Comparison of ENCODE assay signal across 28 cellular contexts in the genomic region with DNA sequence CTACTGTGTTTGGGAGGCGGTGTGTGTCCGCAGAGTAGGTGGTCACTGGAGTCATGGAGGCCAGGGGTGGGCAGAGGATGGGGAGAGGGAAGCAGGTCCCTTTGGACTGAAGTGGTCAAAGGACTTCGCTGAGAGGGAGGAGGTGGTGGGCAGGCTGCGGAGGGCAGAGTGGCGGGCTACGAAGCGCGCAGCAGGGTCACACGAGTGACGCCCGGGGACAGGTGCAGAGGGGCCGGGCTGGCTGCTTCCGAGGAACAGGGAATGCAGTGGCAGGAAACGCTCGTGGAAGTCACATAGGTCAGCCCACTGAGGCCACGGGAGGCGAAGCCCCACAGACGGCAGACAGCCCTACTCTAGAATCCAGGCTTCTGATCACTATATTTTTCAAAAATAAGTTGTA.
"Had no signal": no experiment of that assay in that cellular context is flagged by ENCODE, and none has a peak within 500 bp of the region (broad histone marks: within the 10 kb centered on the region; RNA-seq: fewer than 3 reads in every experiment).

No MANE protein-coding gene starts in this region.

- H3K27ac ChIP-seq: gastroesophageal sphincter, hepatocyte, skin epidermis, tibial artery had no signal

- H3K4me1 Mint-ChIP-seq: activated CD4-positive, alpha-beta T cell treated with anti-CD3 and anti-CD28 coated beads, Interleukin-2, amount 10 ng/mL, durations not matched to agents 24 days and 14 days; activated CD8-positive, alpha-beta memory T cell treated with anti-CD3 and anti-CD28 coated beads, Interleukin-2, amount 10 ng/mL, durations not matched to agents 7 days and 5 days; stimulated activated memory B cell treated with anti-CD40 and anti-IgM and Interleukin-4, amounts not matched to agents 10 μg/mL and 1 μg/mL and 100 μg/mL, for 72 hours; stimulated activated naive CD8-positive, alpha-beta T cell treated with anti-CD3 and anti-CD28 coated beads, Interleukin-15, amount 100 ng/mL, for 72 hours had no signal

- H3K9me3 Mint-ChIP-seq: activated CD4-positive, alpha-beta memory T cell treated with anti-CD3 and anti-CD28 coated beads for 36 hours; activated CD4-positive, alpha-beta T cell treated with anti-CD3 and anti-CD28 coated beads, Interleukin-2, amount 10 ng/mL, durations not matched to agents 24 days and 14 days; activated naive CD4-positive, alpha-beta T cell treated with anti-CD3 and anti-CD28 coated beads, Interleukin-2, amount 50 U/mL, for 72 hours; stimulated activated naive CD8-positive, alpha-beta T cell treated with anti-CD3 and anti-CD28 coated beads, Interleukin-15, amount 100 ng/mL, for 72 hours had no signal

- ATAC-seq: activated CD8-positive, alpha-beta memory T cell treated with anti-CD3 and anti-CD28 coated beads, Interleukin-2, amount 10 ng/mL, durations not matched to agents 7 days and 5 days; activated naive CD4-positive, alpha-beta T cell treated with anti-CD3 and anti-CD28 coated beads, Interleukin-2, amount 50 U/mL, for 72 hours; activated T-cell treated with anti-CD3 and anti-CD28 coated beads, Interleukin-2, amount 50 U/mL, for 72 hours; gastroesophageal sphincter; left ventricle myocardium superior; sciatic nerve; stimulated activated memory B cell treated with anti-CD40 and anti-IgM and Interleukin-4, amounts not matched to agents 10 μg/mL and 1 μg/mL and 100 μg/mL, for 72 hours; stimulated activated naive CD8-positive, alpha-beta T cell treated with anti-CD3 and anti-CD28 coated beads, Interleukin-15, amount 100 ng/mL, for 72 hours had no signal

- H3K27ac Mint-ChIP-seq: activated CD4-positive, alpha-beta memory T cell treated with anti-CD3 and anti-CD28 coated beads for 36 hours; activated CD4-positive, alpha-beta T cell treated with anti-CD3 and anti-CD28 coated beads, Interleukin-2, amount 10 ng/mL, durations not matched to agents 24 days and 14 days; activated CD8-positive, alpha-beta memory T cell treated with anti-CD3 and anti-CD28 coated beads, Interleukin-2, amount 10 ng/mL, durations not matched to agents 7 days and 5 days; activated T-cell treated with anti-CD3 and anti-CD28 coated beads, Interleukin-2, amount 50 U/mL, for 72 hours; mesothelial cell of epicardium; stimulated activated memory B cell treated with anti-CD40 and anti-IgM and Interleukin-4, amounts not matched to agents 10 μg/mL and 1 μg/mL and 100 μg/mL, for 72 hours had no signal

- H3K4me3 Mint-ChIP-seq: activated CD4-positive, alpha-beta memory T cell treated with anti-CD3 and anti-CD28 coated beads for 36 hours; activated CD4-positive, alpha-beta T cell treated with anti-CD3 and anti-CD28 coated beads, Interleukin-2, amount 10 ng/mL, durations not matched to agents 24 days and 14 days; activated CD8-positive, alpha-beta memory T cell treated with anti-CD3 and anti-CD28 coated beads, Interleukin-2, amount 10 ng/mL, durations not matched to agents 7 days and 5 days; activated T-cell treated with anti-CD3 and anti-CD28 coated beads, Interleukin-2, amount 50 U/mL, for 72 hours; mesothelial cell of epicardium; naive B cell; stimulated activated memory B cell treated with anti-CD40 and anti-IgM and Interleukin-4, amounts not matched to agents 10 μg/mL and 1 μg/mL and 100 μg/mL, for 72 hours; stimulated activated naive CD8-positive, alpha-beta T cell treated with anti-CD3 and anti-CD28 coated beads, Interleukin-15, amount 100 ng/mL, for 72 hours had no signal

- H3K4me3 ChIP-seq: gastroesophageal sphincter, hepatocyte, skin epidermis, tibial artery had no signal

- H3K27me3 Mint-ChIP-seq: activated CD4-positive, alpha-beta memory T cell treated with anti-CD3 and anti-CD28 coated beads for 36 hours; activated CD4-positive, alpha-beta T cell treated with anti-CD3 and anti-CD28 coated beads, Interleukin-2, amount 10 ng/mL, durations not matched to agents 24 days and 14 days; activated CD8-positive, alpha-beta memory T cell treated with anti-CD3 and anti-CD28 coated beads, Interleukin-2, amount 10 ng/mL, durations not matched to agents 7 days and 5 days; naive B cell; stimulated activated memory B cell treated with anti-CD40 and anti-IgM and Interleukin-4, amounts not matched to agents 10 μg/mL and 1 μg/mL and 100 μg/mL, for 72 hours; stimulated activated naive CD8-positive, alpha-beta T cell treated with anti-CD3 and anti-CD28 coated beads, Interleukin-15, amount 100 ng/mL, for 72 hours had no signal

- H3K27me3 ChIP-seq: hepatocyte, tibial artery had no signal

- FAIRE-seq: bronchial epithelial cell, colon had no signal

- DNase-seq: activated CD4-positive, alpha-beta memory T cell treated with anti-CD3 and anti-CD28 coated beads for 36 hours; activated CD4-positive, alpha-beta T cell treated with anti-CD3 and anti-CD28 coated beads, Interleukin-2, amount 10 ng/mL, durations not matched to agents 24 days and 14 days; activated CD4-positive, CD25-positive, alpha-beta regulatory T cell treated with anti-CD3 and anti-CD28 coated beads, Interleukin-2, amount 50 U/mL, for 72 hours; activated CD8-positive, alpha-beta memory T cell treated with anti-CD3 and anti-CD28 coated beads, Interleukin-2, amount 10 ng/mL, durations not matched to agents 7 days and 5 days; activated naive CD4-positive, alpha-beta T cell; activated T-cell treated with anti-CD3 and anti-CD28 coated beads for 4 hours; activated T-cell treated with anti-CD3 and anti-CD28 coated beads, Interleukin-2, amount 50 U/mL, for 72 hours; anterior cingulate cortex; dermis blood vessel endothelial cell; effector CD8-positive, alpha-beta T cell; islet precursor cell; left ventricle myocardium superior; naive B cell; occipital lobe; stimulated activated CD4-positive, alpha-beta T cell treated with anti-CD3 and anti-CD28 coated beads, Interleukin-12 subunit alpha, Interleukin-12 subunit beta, amount 100 ng/mL, for 4 hours; stimulated activated CD4-positive, alpha-beta T cell treated with anti-CD3 and anti-CD28 coated beads, Interleukin-4, amount 100 ng/mL, for 1 hour; stimulated activated naive CD8-positive, alpha-beta T cell treated with anti-CD3 and anti-CD28 coated beads, Interleukin-15, amount 100 ng/mL, for 72 hours; T-helper 2 cell; tibial artery had no signal

- H3K4me1 ChIP-seq: gastroesophageal sphincter, tibial artery had no signal

- H2AFZ ChIP-seq: hepatocyte had no signal

- H3K9me3 ChIP-seq: gastroesophageal sphincter, tibial artery had no signal

- H3K36me3 ChIP-seq: gastroesophageal sphincter, tibial artery had no signal

- H3K36me3 Mint-ChIP-seq: activated CD4-positive, alpha-beta memory T cell treated with anti-CD3 and anti-CD28 coated beads for 36 hours; activated CD8-positive, alpha-beta memory T cell treated with anti-CD3 and anti-CD28 coated beads, Interleukin-2, amount 10 ng/mL, durations not matched to agents 7 days and 5 days; activated naive CD4-positive, alpha-beta T cell treated with anti-CD3 and anti-CD28 coated beads, Interleukin-2, amount 50 U/mL, for 72 hours; mesothelial cell of epicardium; naive B cell had no signal

- H3K79me2 ChIP-seq: hepatocyte had no signal

- H3K4me2 ChIP-seq: hepatocyte had no signal
